In genomic region chr19:3821857-3822364, GRCh38 we compare ENCODE assay signal across 9 cellular contexts. TPM values are rescaled to one million over a fixed set of nuclear protein-coding genes. Genes with fewer than 3 reads are reported as not detected.
DNase-seq lines count a peak whose midpoint lies in the region; ATAC-seq, FAIRE-seq and TF ChIP-seq lines count a peak whose summit lies in the region.
"Had no signal": no experiment of that assay in that cellular context is flagged by ENCODE, and none has a peak within 500 bp of the region (broad histone marks: within the 10 kb centered on the region; RNA-seq: fewer than 3 reads in every experiment).

No MANE protein-coding gene starts in this region.

- H3K36me3 ChIP-seq in K562 (ENCODE audit: control insufficient read depth, insufficient read depth, low read length), result no peaks in the 10 kb centered on the region

- peak; percentile 8 for DNase-seq in DMS153 (lab: John Stamatoyannopoulos, UW)
- DNase-seq in K562 (ENCODE audit: extremely low read depth in 1 of 4, low spot score in 3 of 4), result peak; percentile 82 to 93 (median 90)
- DNase-seq in islet precursor cell, result peak; percentile 76
- peak; percentile 88 for DNase-seq in stimulated activated CD4-positive, alpha-beta T cell treated with anti-CD3 and anti-CD28 coated beads, Interleukin-4, amount 100 ng/mL, for 24 hours

- no peaks in the 10 kb centered on the region for H3K9me1 ChIP-seq in K562 (ENCODE audit: control insufficient read depth, insufficient read depth, low read length)

- CTCF ChIA-PET in K562 (lab: Yijun Ruan, JAX; ENCODE audit: low intra/inter-chr PET ratio), result interaction anchor here (0.6 to 1.1 kb wide), 4 partner anchors 98 to 1996 kb away, joined by 3 read pairs; no protein-coding TSS in a partner anchor

- intact Hi-C loops in K562 (cut with micrococcal nuclease), result loop anchor here (5.0 kb wide), 1 partner anchor 100 kb away; no protein-coding TSS in a partner anchor

- peak; percentile 76 to 87 for TF ChIP-seq RAD21 in K562 (CRISPR knock-in tag; conservative IDR thresholded peaks at IDR 0.05 in 1 of 2, IDR thresholded peaks at IDR 0.05 in 1 of 2)

- H3K4me3 ChIP-seq in K562, result no peak overlapping the region

- in situ Hi-C loops in K562 (cut with MboI), result no loop called here

- peak overlapping the region; percentile 53 for H3K4me2 ChIP-seq in K562 (ENCODE audit: insufficient read depth, low read length)

- H4K20me1 ChIP-seq in K562 (replicated peaks; ENCODE audit: control insufficient read depth, insufficient read depth, low read length), result no peaks in the 10 kb centered on the region

- peak overlapping the region; percentile 89 for H2AFZ ChIP-seq in K562 (ENCODE audit: low read depth, low read length)

- FAIRE-seq in K562 (lab: Jason Lieb, UNC), result peak; percentile 84

- H3K27ac ChIP-seq in VCaP (no peak overlapping the region), K562 (ENCODE audit: extremely low read depth, low read depth, low read length) (no peak overlapping the region)

- no peaks in the 10 kb centered on the region for H3K9me3 ChIP-seq in K562 (replicated peaks; ENCODE audit: control insufficient read depth, insufficient read depth, low read depth, low read length)

- no peaks in the 10 kb centered on the region for H3K79me2 ChIP-seq in K562 (ENCODE audit: control insufficient read depth, insufficient read depth, low read length)

- ATAC-seq in K562, result peak; percentile 95
- ATAC-seq in HG02884 (IDR thresholded peaks at IDR 0.05; ENCODE audit: unreplicated experiment), result no peak
- no peak for ATAC-seq in HG02623 (IDR thresholded peaks at IDR 0.05; ENCODE audit: unreplicated experiment)

- H3K4me1 ChIP-seq in K562 (replicated peaks in 1 of 2; ENCODE audit: control insufficient read depth in 2 of 2, insufficient read depth in 2 of 2, low read length in 2 of 2), result peaks cover 5 to 61% of the 10 kb centered on the region in 2 experiments; a peak in 4 of 5 replicates

- TF ChIP-seq CTCF in LNCAP (IDR thresholded peaks at IDR 0.05) (peak; percentile 100), VCaP (conservative IDR thresholded peaks at IDR 0.05) (peak; percentile 71), K562 (IDR thresholded peaks at IDR 0.05 in 2 of 3, conservative IDR thresholded peaks at IDR 0.05 in 1 of 3; ENCODE audit: insufficient read depth in 2 of 3, low read depth in 1 of 3, low read length in 3 of 3) (peak; percentile 91 to 99 (median 95))

- no peak; the same call in 1 of the 2 replicates for TF ChIP-seq EP300 in K562 (IDR thresholded peaks at IDR 0.05; ENCODE audit: low read length)

- POLR2A ChIA-PET in K562 (lab: Yijun Ruan, JAX), result interaction anchor here (1.1 to 1.5 kb wide), 4 partner anchors 9 to 164 kb away, joined by 3 to 5 read pairs (median 4); partner anchors contain the start of gene EEF2

- no peak for TF ChIP-seq POLR2A in K562 (conservative IDR thresholded peaks at IDR 0.05)

- H3K9ac ChIP-seq in K562 (ENCODE audit: insufficient read depth in 1 of 2, low read depth in 2 of 2, low read length in 2 of 2), result peak overlapping the region in 1 of 2 experiments; percentile 38; a peak in 2 of 4 replicates

- WGBS in K562 (ENCODE audit: insufficient coverage, low coverage, missing lambda C conversion rate), result 15% methylated on average over 43 of the region's 43 CpGs

- no peaks in the 10 kb centered on the region for H3K27me3 ChIP-seq in K562 (ENCODE audit: control insufficient read depth in 2 of 2, insufficient read depth in 2 of 2, low read length in 2 of 2)

- no TSS peak for BruUV-seq in K562 (replicated peaks; lab: Mats Ljungman, UMichigan)

RNA-seq across cellular contexts. Expression of gene MATK, which starts 35.7 kb away (rescaled TPM):
- total RNA-seq in K562 (2011; cell fraction: chromatin; rRNA removed; ENCODE audit: low replicate concordance), result 11.1 and 55.0 TPM in 2 replicates
- 38.4 and 53.0 TPM in 2 replicates for total RNA-seq in K562 (2011; cell fraction: nucleolus; rRNA removed)
- 22.6 and 29.8 TPM in 2 replicates for total RNA-seq in K562 (2011; cell fraction: nucleoplasm; rRNA removed)
- 41.2 and 57.1 TPM in 2 replicates for total RNA-seq in K562 (2014; rRNA removed)
- 6.1 and 8.4 TPM in 2 replicates for total RNA-seq in K562 (2014; rRNA removed; fragmentation: Illumina TruSeq; extraction: Trizol)
- 21.4 and 23.2 TPM in 2 replicates for total RNA-seq in K562 (2015; rRNA removed; fragmentation: Illumina TruSeq; extraction: Trizol)
- total RNA-seq in K562 (2021), result 41.5 and 45.3 TPM in 2 replicates
- 31.1 and 32.8 TPM in 2 replicates for polyA plus RNA-seq in K562 (2011; rRNA removed)
- 41.1 and 137 TPM in 2 replicates for polyA plus RNA-seq in K562 (2011; cell fraction: cytosol; rRNA removed)
- polyA plus RNA-seq in K562 (2011; cell fraction: nucleus; rRNA removed), result 69.7 and 163 TPM in 2 replicates
- polyA plus RNA-seq in K562 (2012), result 26.0 and 36.8 TPM in 2 replicates
- 10.8 and 15.7 TPM in 2 replicates for polyA plus RNA-seq in K562 (2014; fragmentation: Illumina TruSeq; extraction: Trizol)
- under 1 TPM; 0.08 to 0.71 TPM for polyA plus RNA-seq in K562 (2014; fragmentation: Nextera tagmentation; extraction: Ambion mirVana)
- 37.5 and 37.9 TPM in 2 replicates for polyA plus RNA-seq in K562 (2014; rRNA removed)
- 13.5 and 29.7 TPM in 2 replicates for polyA minus RNA-seq in K562 (2011; rRNA and poly(A)+ RNA removed)
- polyA minus RNA-seq in K562 (2011; cell fraction: cytosol; rRNA and poly(A)+ RNA removed), result 38.7 and 58.7 TPM in 2 replicates
- 26.9 and 35.3 TPM in 2 replicates for polyA minus RNA-seq in K562 (2011; cell fraction: nucleus; rRNA and poly(A)+ RNA removed)
- total RNA-seq: RPMI7951 had no signal

RNA-seq across cellular contexts. Expression of gene ZFR2, which starts 46.9 kb away (rescaled TPM):
- 0.09 and 0.14 TPM in 2 replicates for total RNA-seq in K562 (2011; cell fraction: chromatin; rRNA removed; ENCODE audit: low replicate concordance)
- 0.26 TPM in 1 of 2 replicates, not detected in the other for total RNA-seq in K562 (2011; cell fraction: nucleolus; rRNA removed)
- total RNA-seq in K562 (2011; cell fraction: nucleoplasm; rRNA removed), result 0.38 TPM in 1 of 2 replicates, not detected in the other
- total RNA-seq in K562 (2014; rRNA removed) (0.33 and 0.59 TPM in 2 replicates), K562 (2014; rRNA removed; fragmentation: Illumina TruSeq; extraction: Trizol) (not detected in 2 replicates), K562 (2015; rRNA removed; fragmentation: Illumina TruSeq; extraction: Trizol) (not detected in 2 replicates), K562 (2021) (not detected in 2 replicates)
- polyA plus RNA-seq in K562 (2011; rRNA removed) (0.03 and 0.04 TPM in 2 replicates), K562 (2014; fragmentation: Illumina TruSeq; extraction: Trizol) (not detected in 2 replicates), K562 (2014; fragmentation: Nextera tagmentation; extraction: Ambion mirVana) (under 1 TPM in 1 of 2 experiments, not detected in 1; 0.07 TPM), K562 (2014; rRNA removed) (not detected in 2 replicates)
- polyA plus RNA-seq in K562 (2011; cell fraction: cytosol; rRNA removed), result 0.19 and 0.22 TPM in 2 replicates
- 0.08 and 0.21 TPM in 2 replicates for polyA plus RNA-seq in K562 (2011; cell fraction: nucleus; rRNA removed)
- polyA plus RNA-seq in K562 (2012), result 0.04 and 0.17 TPM in 2 replicates
- polyA minus RNA-seq in K562 (2011; rRNA and poly(A)+ RNA removed), result not detected in 2 replicates
- polyA minus RNA-seq in K562 (2011; cell fraction: cytosol; rRNA and poly(A)+ RNA removed), result not detected in 2 replicates
- 0.13 TPM in 1 of 2 replicates, not detected in the other for polyA minus RNA-seq in K562 (2011; cell fraction: nucleus; rRNA and poly(A)+ RNA removed)
- total RNA-seq: RPMI7951 had no signal

RNA-seq across cellular contexts. Expression of gene RAX2, which starts 49.9 kb away (rescaled TPM):
- not detected in 2 replicates for total RNA-seq in K562 (2011; cell fraction: chromatin; rRNA removed; ENCODE audit: low replicate concordance)
- total RNA-seq in K562 (2011; cell fraction: nucleolus; rRNA removed), result not detected in 2 replicates
- not detected in 2 replicates for total RNA-seq in K562 (2011; cell fraction: nucleoplasm; rRNA removed)
- total RNA-seq in K562 (2014; rRNA removed) (not detected in 2 replicates), K562 (2014; rRNA removed; fragmentation: Illumina TruSeq; extraction: Trizol) (not detected in 2 replicates), K562 (2015; rRNA removed; fragmentation: Illumina TruSeq; extraction: Trizol) (not detected in 2 replicates), K562 (2021) (not detected in 2 replicates)
- polyA plus RNA-seq in K562 (2011; rRNA removed) (not detected in 2 replicates), K562 (2014; fragmentation: Illumina TruSeq; extraction: Trizol) (not detected in 2 replicates), K562 (2014; fragmentation: Nextera tagmentation; extraction: Ambion mirVana) (not detected), K562 (2014; rRNA removed) (not detected in 2 replicates)
- polyA plus RNA-seq in K562 (2011; cell fraction: cytosol; rRNA removed), result 0.07 TPM in 1 of 2 replicates, not detected in the other
- polyA plus RNA-seq in K562 (2011; cell fraction: nucleus; rRNA removed), result not detected in 2 replicates
- polyA plus RNA-seq in K562 (2012), result not detected in 2 replicates
- not detected in 2 replicates for polyA minus RNA-seq in K562 (2011; rRNA and poly(A)+ RNA removed)
- polyA minus RNA-seq in K562 (2011; cell fraction: cytosol; rRNA and poly(A)+ RNA removed), result not detected in 2 replicates
- polyA minus RNA-seq in K562 (2011; cell fraction: nucleus; rRNA and poly(A)+ RNA removed), result not detected in 2 replicates
- total RNA-seq: RPMI7951 had no signal

RNA-seq across cellular contexts. Expression of gene ATCAY, which starts 58.6 kb away (rescaled TPM):
- total RNA-seq in K562 (2011; cell fraction: chromatin; rRNA removed; ENCODE audit: low replicate concordance), result not detected in 2 replicates
- not detected in 2 replicates for total RNA-seq in K562 (2011; cell fraction: nucleolus; rRNA removed)
- 0.08 TPM in 1 of 2 replicates, not detected in the other for total RNA-seq in K562 (2011; cell fraction: nucleoplasm; rRNA removed)
- total RNA-seq in K562 (2014; rRNA removed) (not detected in 2 replicates), K562 (2014; rRNA removed; fragmentation: Illumina TruSeq; extraction: Trizol) (not detected in 2 replicates), K562 (2015; rRNA removed; fragmentation: Illumina TruSeq; extraction: Trizol) (not detected in 2 replicates), K562 (2021) (0.07 TPM in 1 of 2 replicates, not detected in the other)
- polyA plus RNA-seq in K562 (2011; rRNA removed) (not detected in 2 replicates), K562 (2014; fragmentation: Illumina TruSeq; extraction: Trizol) (not detected in 2 replicates), K562 (2014; fragmentation: Nextera tagmentation; extraction: Ambion mirVana) (not detected), K562 (2014; rRNA removed) (not detected in 2 replicates)
- 0.04 TPM in 1 of 2 replicates, not detected in the other for polyA plus RNA-seq in K562 (2011; cell fraction: cytosol; rRNA removed)
- polyA plus RNA-seq in K562 (2011; cell fraction: nucleus; rRNA removed), result not detected in 2 replicates
- not detected in 2 replicates for polyA plus RNA-seq in K562 (2012)
- not detected in 2 replicates for polyA minus RNA-seq in K562 (2011; rRNA and poly(A)+ RNA removed)
- polyA minus RNA-seq in K562 (2011; cell fraction: cytosol; rRNA and poly(A)+ RNA removed), result not detected in 2 replicates
- not detected in 2 replicates for polyA minus RNA-seq in K562 (2011; cell fraction: nucleus; rRNA and poly(A)+ RNA removed)
- total RNA-seq: RPMI7951 had no signal

RNA-seq across cellular contexts. Expression of gene MRPL54, which starts 59.4 kb away (rescaled TPM):
- 2.2 and 8.0 TPM in 2 replicates for total RNA-seq in K562 (2011; cell fraction: chromatin; rRNA removed; ENCODE audit: low replicate concordance)
- total RNA-seq in K562 (2011; cell fraction: nucleolus; rRNA removed), result 17.5 and 22.6 TPM in 2 replicates
- total RNA-seq in K562 (2011; cell fraction: nucleoplasm; rRNA removed), result 10.3 and 13.7 TPM in 2 replicates
- total RNA-seq in K562 (2014; rRNA removed), result 120 and 124 TPM in 2 replicates
- total RNA-seq in K562 (2014; rRNA removed; fragmentation: Illumina TruSeq; extraction: Trizol), result 31.5 and 35.9 TPM in 2 replicates
- 93.8 and 97.3 TPM in 2 replicates for total RNA-seq in K562 (2015; rRNA removed; fragmentation: Illumina TruSeq; extraction: Trizol)
- total RNA-seq in K562 (2021), result 83.2 and 87.9 TPM in 2 replicates
- 44.2 and 52.3 TPM in 2 replicates for polyA plus RNA-seq in K562 (2011; rRNA removed)
- 78.5 and 131 TPM in 2 replicates for polyA plus RNA-seq in K562 (2011; cell fraction: cytosol; rRNA removed)
- 26.1 and 29.8 TPM in 2 replicates for polyA plus RNA-seq in K562 (2011; cell fraction: nucleus; rRNA removed)
- 61.4 and 75.3 TPM in 2 replicates for polyA plus RNA-seq in K562 (2012)
- 56.9 and 68.4 TPM in 2 replicates for polyA plus RNA-seq in K562 (2014; fragmentation: Illumina TruSeq; extraction: Trizol)
- polyA plus RNA-seq in K562 (2014; fragmentation: Nextera tagmentation; extraction: Ambion mirVana), result 10 to 100 TPM in 1 of 2 experiments, 1 to 10 TPM in 1; 3.5 to 13.6 TPM
- 93.7 and 131 TPM in 2 replicates for polyA plus RNA-seq in K562 (2014; rRNA removed)
- polyA minus RNA-seq in K562 (2011; rRNA and poly(A)+ RNA removed), result 4.1 and 5.0 TPM in 2 replicates
- 8.6 and 16.9 TPM in 2 replicates for polyA minus RNA-seq in K562 (2011; cell fraction: cytosol; rRNA and poly(A)+ RNA removed)
- polyA minus RNA-seq in K562 (2011; cell fraction: nucleus; rRNA and poly(A)+ RNA removed), result 6.2 and 6.3 TPM in 2 replicates

Comparison
In these comparisons a context has a peak if more than half of its experiments do, and no peak if none do; other contexts are left out.
1. DNase-seq: peak in every context shown above with its lines; median percentile 90 in K562; 88 in stimulated activated CD4-positive, alpha-beta T cell treated with anti-CD3 and anti-CD28 coated beads, Interleukin-4, amount 100 ng/mL, for 24 hours; 76 in islet precursor cell; 8 in DMS153.